ENCODE assay signal across 24 cellular contexts in the genomic region with DNA sequence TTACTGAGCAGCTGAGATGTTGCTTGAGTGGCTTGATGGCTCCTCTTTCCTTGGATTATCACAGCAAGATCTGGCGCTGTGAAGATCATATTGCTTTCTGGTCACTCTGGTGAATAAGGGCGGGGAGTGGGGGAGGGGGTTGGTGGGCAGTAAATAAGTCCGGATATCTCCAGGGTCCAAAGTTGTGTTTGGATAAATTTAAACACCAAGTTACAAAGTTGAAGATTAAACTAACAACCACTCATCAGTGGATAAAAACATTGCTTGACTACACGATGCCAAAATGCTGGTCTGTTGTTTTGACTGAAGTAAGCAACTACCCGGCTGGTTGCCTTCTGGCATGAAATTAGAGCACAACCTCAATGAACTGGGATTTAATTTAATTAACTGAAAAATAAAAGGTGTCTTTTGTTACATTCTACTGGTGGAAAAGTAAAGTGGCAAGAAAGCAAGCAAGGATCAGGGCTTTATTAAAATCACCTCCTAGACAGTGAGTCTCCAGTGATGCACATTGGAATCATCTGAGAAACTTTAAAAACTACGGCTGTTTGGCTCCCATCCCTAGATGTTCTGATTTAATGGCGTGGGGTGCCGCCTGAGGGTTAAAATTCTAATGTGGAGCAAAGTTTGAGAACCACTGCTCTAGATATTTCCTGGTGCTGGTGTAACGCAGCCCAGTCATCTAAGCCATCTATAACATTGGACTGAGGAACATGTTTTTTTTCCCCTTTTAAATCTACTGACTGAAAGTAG.
DNase-seq lines count a peak whose midpoint lies in the region; ATAC-seq and TF ChIP-seq lines count a peak whose summit lies in the region.
"Had no signal": no experiment of that assay in that cellular context is flagged by ENCODE, and none has a peak within 500 bp of the region (broad histone marks: within the 10 kb centered on the region; RNA-seq: fewer than 3 reads in every experiment).

No MANE protein-coding gene starts in this region.

- TF ChIP-seq CTCF in hepatocyte (IDR thresholded peaks at IDR 0.05; ENCODE audit: poor library complexity) (no peak), right lobe of liver (IDR thresholded peaks at IDR 0.05) (no peak), MCF 10A (IDR thresholded peaks at IDR 0.05; ENCODE audit: unreplicated experiment) (no peak), GM13977 (IDR thresholded peaks at IDR 0.05; ENCODE audit: extremely low read depth, insufficient read depth, missing control alignments) (no peak)

- H3K9me3 ChIP-seq in hepatocyte (ENCODE audit: low read depth) (no peaks in the 10 kb centered on the region), right lobe of liver (no peaks in the 10 kb centered on the region)
- no peaks in the 10 kb centered on the region for H3K9me3 ChIP-seq in CD8-positive, alpha-beta memory T cell (ENCODE audit: low read length)

- H3K4me2 ChIP-seq in hepatocyte: peak overlapping the region; percentile 51
- H3K4me2 ChIP-seq: KMS-11 had no signal

- peaks cover 31% of the 10 kb centered on the region for H3K4me1 Mint-ChIP-seq in MCF 10A (ENCODE audit: insufficient read depth, unreplicated experiment)
- peaks cover 9 to 14% (median 11%) of the 10 kb centered on the region in 3 donors for H3K4me1 Mint-ChIP-seq in CD8-positive, alpha-beta memory T cell
- H3K4me1 Mint-ChIP-seq: H9, IgD-negative memory B cell had no signal

- no peaks in the 10 kb centered on the region for H3K27me3 ChIP-seq in hepatocyte
- no peaks in the 10 kb centered on the region for H3K27me3 ChIP-seq in right lobe of liver
- H3K27me3 ChIP-seq in CD8-positive, alpha-beta memory T cell (ENCODE audit: insufficient read depth, low read length, poor library complexity, severe bottlenecking): no peaks in the 10 kb centered on the region

- H4K20me1 ChIP-seq in hepatocyte (ENCODE audit: insufficient read depth, poor library complexity, severe bottlenecking): no peaks in the 10 kb centered on the region

- 79% methylated on average over 9 of the region's 9 CpGs for WGBS in hepatocyte (ENCODE audit: low lambda C conversion rate, missing lambda C conversion rate)
- 34% methylated on average over 9 of the region's 9 CpGs for WGBS in right lobe of liver (ENCODE audit: insufficient coverage, low coverage, low lambda C conversion rate, missing lambda C conversion rate)

- in situ Hi-C loops in GM13977 (cut with MboI; ENCODE audit: low pct_unique_long_range_greater_than_20kb, low sequenced_read_pairs, unreplicated experiment): no loop called here

- H3K27ac ChIP-seq in hepatocyte (peak overlapping the region; percentile 39), right lobe of liver (peak overlapping the region; percentile 44 to 70 (median 63))
- no peak overlapping the region for H3K27ac ChIP-seq in CD8-positive, alpha-beta memory T cell (ENCODE audit: low read depth, low read length)
- H3K27ac ChIP-seq: C4-2B, KMS-11, RWPE1 had no signal

- H3K36me3 Mint-ChIP-seq in MCF 10A (ENCODE audit: insufficient read depth, unreplicated experiment): no peaks in the 10 kb centered on the region
- H3K36me3 Mint-ChIP-seq in CD8-positive, alpha-beta memory T cell: peaks cover 0 to 4% (median 0%) of the 10 kb centered on the region in 3 donors
- H3K36me3 Mint-ChIP-seq: CD8-positive, alpha-beta T cell; T-cell had no signal

- H3K4me1 ChIP-seq in hepatocyte (ENCODE audit: insufficient read depth) (peaks cover 25% of the 10 kb centered on the region), right lobe of liver (peaks cover 0 to 33% (median 6%) of the 10 kb centered on the region in 4 donors)
- H3K4me1 ChIP-seq in CD8-positive, alpha-beta memory T cell (ENCODE audit: insufficient read depth, low read length): peaks cover 10% of the 10 kb centered on the region

- H2AFZ ChIP-seq in hepatocyte: no peak overlapping the region

- intact Hi-C loops in right lobe of liver (cut with DNase I): no loop called here
- intact Hi-C loops in MCF 10A (cut with micrococcal nuclease): no loop called here

- DNase-seq in NCI-H446 (lab: John Stamatoyannopoulos, UW) (peak; percentile 42 to 68), hepatocyte (ENCODE audit: low spot score) (no peak), right lobe of liver (peak; percentile 31 to 55 (median 50)), MCF 10A (ENCODE audit: unreplicated experiment) (no peak), GM13977 (ENCODE audit: low spot score) (no peak)
- DNase-seq in activated effector memory CD4-positive, alpha-beta T cell treated with anti-CD3 and anti-CD28 coated beads, Interleukin-2, amount 50 U/mL, for 16 hours: no peak
- DNase-seq in CD8-positive, alpha-beta memory T cell: no peak
- DNase-seq: CD8-positive, alpha-beta T cell; DMS 273 treated with DMSO at 0.1 percent for 48 hours; DMS79 treated with DMSO at 0.1 percent for 48 hours; H9; NCI-H1048; NCI-H1417; NCI-H1694; NCI-H2081; NCI-H2227 treated with DMSO at 0.1 percent for 48 hours; NCI-H526 treated with DMSO at 0.1 percent for 48 hours; SHP77; T-cell had no signal

- no peak overlapping the region for H3K4me3 Mint-ChIP-seq in MCF 10A (ENCODE audit: unreplicated experiment)
- no peak overlapping the region for H3K4me3 Mint-ChIP-seq in CD8-positive, alpha-beta memory T cell
- H3K4me3 Mint-ChIP-seq: B cell; CD8-positive, alpha-beta T cell; H9; IgD-negative memory B cell; T-cell had no signal

- no peak overlapping the region for H3K4me3 ChIP-seq in hepatocyte
- H3K4me3 ChIP-seq in right lobe of liver: peak overlapping the region; percentile 8 to 48 (median 42)
- no peak overlapping the region for H3K4me3 ChIP-seq in CD8-positive, alpha-beta memory T cell (ENCODE audit: low read length)

- POLR2A ChIA-PET in MCF 10A (lab: Yijun Ruan, JAX): no interaction called here
- POLR2A ChIA-PET in CD8-positive, alpha-beta memory T cell (lab: Charles Lee): no interaction called here

- no peaks in the 10 kb centered on the region for H3K27me3 Mint-ChIP-seq in MCF 10A (ENCODE audit: insufficient read depth, unreplicated experiment)
- H3K27me3 Mint-ChIP-seq in CD8-positive, alpha-beta memory T cell: peaks cover 13 to 59% of the 10 kb centered on the region in 2 donors

- CTCF ChIA-PET in MCF 10A (lab: Yijun Ruan, JAX): interaction anchor here (0.9 kb wide), 1 partner anchor 302 kb away, joined by 3 read pairs; no protein-coding TSS in a partner anchor
- CTCF ChIA-PET in CD8-positive, alpha-beta memory T cell (lab: Charles Lee): no interaction called here

- peak; percentile 63 to 75 (median 72) for ATAC-seq in right lobe of liver
- ATAC-seq: CD8-positive, alpha-beta T cell; T-cell had no signal

- BruUV-seq in MCF 10A (replicated peaks; lab: Mats Ljungman, UMichigan): no TSS peak

- H3K9me3 Mint-ChIP-seq in MCF 10A (ENCODE audit: unreplicated experiment): no peaks in the 10 kb centered on the region
- peaks cover 0 to 3% (median 0%) of the 10 kb centered on the region in 5 donors for H3K9me3 Mint-ChIP-seq in CD8-positive, alpha-beta memory T cell
- H3K9me3 Mint-ChIP-seq: CD8-positive, alpha-beta T cell had no signal

- no peaks in the 10 kb centered on the region for H3K9me2 ChIP-seq in hepatocyte (replicated peaks; ENCODE audit: insufficient read depth)

- no peak overlapping the region for H3K27ac Mint-ChIP-seq in MCF 10A (ENCODE audit: low read depth, unreplicated experiment)
- H3K27ac Mint-ChIP-seq in CD8-positive, alpha-beta memory T cell: no peak overlapping the region
- H3K27ac Mint-ChIP-seq: B cell; CD8-positive, alpha-beta T cell; H9; IgD-negative memory B cell; T-cell had no signal

- peaks cover 22% of the 10 kb centered on the region for H3K79me2 ChIP-seq in hepatocyte

- no peaks in the 10 kb centered on the region for H3K36me3 ChIP-seq in hepatocyte (replicated peaks; ENCODE audit: insufficient read depth, low read depth)
- H3K36me3 ChIP-seq in right lobe of liver: no peaks in the 10 kb centered on the region
- H3K36me3 ChIP-seq in CD8-positive, alpha-beta memory T cell (ENCODE audit: insufficient read depth, low read length): no peaks in the 10 kb centered on the region

- no peak for TF ChIP-seq POLR2A in right lobe of liver (IDR thresholded peaks at IDR 0.05)

Comparison
In these comparisons a context has a peak if more than half of its experiments do, and no peak if none do; other contexts are left out.
1. DNase-seq: peak in NCI-H446 (2 of 2) and right lobe of liver (3 of 3); none in hepatocyte (single experiment), MCF 10A (single experiment), activated effector memory CD4-positive, alpha-beta T cell treated with anti-CD3 and anti-CD28 coated beads, Interleukin-2, amount 50 U/mL, for 16 hours (single experiment), GM13977 (single experiment) and CD8-positive, alpha-beta memory T cell (0 of 5).
2. H3K4me3 ChIP-seq: peak in right lobe of liver (3 of 3); none in hepatocyte (single experiment) and CD8-positive, alpha-beta memory T cell (single experiment).